ENCODE assay signal across 11 cellular contexts in the genomic region with DNA sequence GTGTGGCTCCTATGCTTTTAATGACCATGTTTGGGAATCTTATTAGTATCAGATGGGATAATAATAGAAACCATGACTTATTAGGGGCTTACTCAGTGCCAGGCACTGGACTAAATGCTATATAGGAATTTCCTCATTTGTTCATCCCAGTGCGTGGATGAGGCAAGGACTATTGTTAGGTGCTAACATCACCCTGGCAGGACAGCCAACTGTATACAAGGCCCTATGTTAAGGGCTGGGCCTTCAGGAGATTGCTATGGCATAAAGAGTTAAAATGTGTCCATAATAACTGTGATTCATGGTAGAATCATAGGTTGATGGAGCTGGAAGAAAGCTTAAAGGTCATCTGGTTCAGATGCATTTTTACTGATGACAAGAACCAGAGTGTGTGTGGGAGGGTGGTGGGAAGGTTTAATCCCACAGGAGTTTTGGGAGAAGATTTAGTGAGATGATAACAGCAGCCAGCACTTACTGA. TPM values are rescaled to one million over a fixed set of nuclear protein-coding genes. Genes with fewer than 3 reads are reported as not detected.
DNase-seq lines count a peak whose midpoint lies in the region; ATAC-seq and TF ChIP-seq lines count a peak whose summit lies in the region.
"Had no signal": no experiment of that assay in that cellular context is flagged by ENCODE, and none has a peak within 500 bp of the region (broad histone marks: within the 10 kb centered on the region; RNA-seq: fewer than 3 reads in every experiment).

No MANE protein-coding gene starts in this region.

- no peak for TF ChIP-seq POLR2A in breast epithelium (IDR thresholded peaks at IDR 0.05)

- intact Hi-C loops in breast epithelium (cut with DNase I; ENCODE audit: low total_unique reads): no loop called here

- H4K20me1 ChIP-seq in hepatocyte (ENCODE audit: insufficient read depth, poor library complexity, severe bottlenecking): no peaks in the 10 kb centered on the region

- H3K9me2 ChIP-seq in hepatocyte (replicated peaks; ENCODE audit: insufficient read depth): no peaks in the 10 kb centered on the region

- H3K27ac Mint-ChIP-seq in HFFc6: peak overlapping the region; percentile 94

- no peak for ATAC-seq in HG02973 (IDR thresholded peaks at IDR 0.05; ENCODE audit: unreplicated experiment)
- ATAC-seq in GM21447 (IDR thresholded peaks at IDR 0.05; ENCODE audit: unreplicated experiment): no peak
- ATAC-seq: effector memory CD8-positive, alpha-beta T cell had no signal

- 89% methylated on average over 1 of the region's 1 CpG for WGBS in hepatocyte (ENCODE audit: low lambda C conversion rate, missing lambda C conversion rate)

- peaks cover 3% of the 10 kb centered on the region for H3K79me2 ChIP-seq in hepatocyte

- H3K4me1 Mint-ChIP-seq in HFFc6 (ENCODE audit: low read depth): peaks cover 59% of the 10 kb centered on the region

- no peak overlapping the region for H2AFZ ChIP-seq in hepatocyte

- H3K4me3 ChIP-seq in breast epithelium: no peak overlapping the region
- no peak overlapping the region for H3K4me3 ChIP-seq in hepatocyte
- H3K4me3 ChIP-seq: spleen had no signal

- peak overlapping the region; percentile 80 for H3K4me3 Mint-ChIP-seq in HFFc6
- H3K4me3 Mint-ChIP-seq: effector memory CD8-positive, alpha-beta T cell had no signal

- no peaks in the 10 kb centered on the region for H3K9me3 Mint-ChIP-seq in HFFc6

- H3K27me3 ChIP-seq in breast epithelium (no peaks in the 10 kb centered on the region), hepatocyte (no peaks in the 10 kb centered on the region)
- H3K27me3 ChIP-seq: spleen had no signal

- TF ChIP-seq CTCF in HFFc6 (IDR thresholded peaks at IDR 0.05) (no peak), breast epithelium (IDR thresholded peaks at IDR 0.05) (no peak), hepatocyte (IDR thresholded peaks at IDR 0.05; ENCODE audit: poor library complexity) (no peak)

- H3K27ac ChIP-seq in breast epithelium: peak overlapping the region; percentile 98 to 100
- H3K27ac ChIP-seq in hepatocyte: peak overlapping the region; percentile 73
- peak overlapping the region; percentile 88 for H3K27ac ChIP-seq in temporal lobe (ENCODE audit: low read depth, low read length)
- H3K27ac ChIP-seq: spleen had no signal

- no peaks in the 10 kb centered on the region for H3K36me3 Mint-ChIP-seq in HFFc6 (ENCODE audit: low read depth)

- no peaks in the 10 kb centered on the region for H3K9me3 ChIP-seq in breast epithelium
- no peaks in the 10 kb centered on the region for H3K9me3 ChIP-seq in hepatocyte (ENCODE audit: low read depth)
- H3K9me3 ChIP-seq: spleen had no signal

- peak; percentile 92 for DNase-seq in HFFc6
- no peak for DNase-seq in breast epithelium (ENCODE audit: low spot score in 2 of 2)
- no peak for DNase-seq in hepatocyte (ENCODE audit: low spot score)
- no peak for DNase-seq in UCSD-AML1 (lab: John Stamatoyannopoulos, UW; ENCODE audit: unreplicated experiment)
- no peak for DNase-seq in pons (ENCODE audit: low spot score)
- DNase-seq: activated gamma-delta T cell; effector memory CD8-positive, alpha-beta T cell; spleen had no signal

- H3K4me1 ChIP-seq in breast epithelium (peaks cover 15 to 42% of the 10 kb centered on the region in 2 donors), hepatocyte (ENCODE audit: insufficient read depth) (peaks cover 20% of the 10 kb centered on the region)

- no peak overlapping the region for H3K4me2 ChIP-seq in hepatocyte

- H3K36me3 ChIP-seq in breast epithelium (no peaks in the 10 kb centered on the region), hepatocyte (replicated peaks; ENCODE audit: insufficient read depth, low read depth) (no peaks in the 10 kb centered on the region)
- H3K36me3 ChIP-seq: spleen had no signal

- H3K27me3 Mint-ChIP-seq in HFFc6 (ENCODE audit: insufficient read depth): peaks cover 2% of the 10 kb centered on the region; the same call in 1 of the 2 replicates

RNA-seq across cellular contexts. Expression of a gene that starts 4.7 kb away (rescaled TPM):
- 10 to 100 TPM; 30.7 to 38.0 (median 32.7) TPM for total RNA-seq in HFFc6 (2021; fragmentation: NEBNext Ultra II Directional; extraction: Animal tissue kit (Norgen Biotek cat#: 25700))
- total RNA-seq in breast epithelium (10 to 100 TPM; 48.5 to 82.7 (median 60.0) TPM), hepatocyte (54.8 and 62.8 TPM in 2 replicates), temporal lobe (143 TPM)
- 11.9 and 12.1 TPM in 2 replicates for polyA plus RNA-seq in hepatocyte

RNA-seq across cellular contexts. Expression of a gene that starts 43.3 kb away (rescaled TPM):
- 10 to 100 TPM; 26.0 to 45.0 (median 37.1) TPM for total RNA-seq in HFFc6 (2021; fragmentation: NEBNext Ultra II Directional; extraction: Animal tissue kit (Norgen Biotek cat#: 25700))
- 10 to 100 TPM; 16.5 to 23.1 (median 18.4) TPM for total RNA-seq in breast epithelium
- 18.7 and 19.5 TPM in 2 replicates for total RNA-seq in hepatocyte
- 10.7 and 11.0 TPM in 2 replicates for polyA plus RNA-seq in hepatocyte
- 2.7 TPM for total RNA-seq in temporal lobe
